ENCODE assay signal across 19 cellular contexts in the genomic region with DNA sequence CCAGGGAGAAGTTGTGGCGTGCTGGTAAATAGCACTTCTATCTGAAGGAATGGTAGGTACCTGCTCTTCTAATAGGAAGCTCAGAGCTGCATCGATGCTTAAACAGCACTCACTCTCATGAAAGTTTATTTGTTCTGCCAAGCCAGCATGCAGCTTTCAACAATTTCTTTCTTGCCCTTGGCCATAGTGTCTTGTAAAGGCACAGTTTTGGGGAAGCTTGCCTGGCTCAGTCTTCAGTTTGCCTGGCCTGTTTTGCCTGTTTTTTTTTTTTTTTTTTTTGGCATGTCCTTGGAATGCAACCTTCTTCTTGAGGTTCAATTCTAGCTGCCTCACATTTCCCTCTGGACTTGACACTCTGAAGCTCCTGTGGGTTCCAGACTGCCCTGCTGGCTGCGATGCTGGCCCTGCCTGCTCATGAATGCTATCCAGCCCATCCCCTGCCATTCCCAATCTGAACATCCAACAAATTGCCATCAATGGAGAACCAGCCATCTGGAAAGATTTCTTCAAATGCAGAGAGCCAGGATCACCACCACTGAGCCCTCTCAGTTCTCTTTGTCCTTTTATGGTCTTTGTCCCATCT.
A peak's percentile ranks its signal among the peaks of the same experiment; 100 is the strongest.
DNase-seq lines count a peak whose midpoint lies in the region; ATAC-seq and TF ChIP-seq lines count a peak whose summit lies in the region.
"Had no signal": no experiment of that assay in that cellular context is flagged by ENCODE, and none has a peak within 500 bp of the region (broad histone marks: within the 10 kb centered on the region; RNA-seq: fewer than 3 reads in every experiment).

No MANE protein-coding gene starts in this region.

- no peak overlapping the region for H2BK5ac ChIP-seq in mesendoderm (ENCODE audit: low read length)

- H3K9me3 ChIP-seq in esophagus squamous epithelium (no peaks in the 10 kb centered on the region), adrenal gland (replicated peaks in 1 of 3) (no peaks in the 10 kb centered on the region)

- no peak overlapping the region for H3K4ac ChIP-seq in mesendoderm (ENCODE audit: low read depth, low read length)

- no peak overlapping the region for H4K8ac ChIP-seq in mesendoderm (ENCODE audit: low read depth, low read length)

- no peak overlapping the region for H3K9ac ChIP-seq in mesendoderm (ENCODE audit: low read length)

- no peaks in the 10 kb centered on the region for H3K79me1 ChIP-seq in mesendoderm (ENCODE audit: low read length)

- H3K27ac ChIP-seq in esophagus squamous epithelium (peak overlapping the region; percentile 25 to 68 (median 46)), adrenal gland (no peak overlapping the region), mesendoderm (ENCODE audit: low read depth, low read length) (no peak overlapping the region)
- H3K27ac ChIP-seq: RWPE1 had no signal

- no peak overlapping the region for H3K4me3 ChIP-seq in esophagus squamous epithelium
- no peak overlapping the region for H3K4me3 ChIP-seq in adrenal gland
- H3K4me3 ChIP-seq in mesendoderm (ENCODE audit: low read length) = no peak overlapping the region

- peaks cover 45 to 51% of the 10 kb centered on the region in 2 donors for H3K4me1 Mint-ChIP-seq in natural killer cell treated with Interleukin-12 subunit alpha and Interleukin-12 subunit beta and Interleukin-15 and Interleukin-18, amount 100 ng/mL, for 72 hours (ENCODE audit: low read depth in 2 of 2)
- peaks cover 32% of the 10 kb centered on the region for H3K4me1 Mint-ChIP-seq in stimulated activated effector memory CD8-positive, alpha-beta T cell treated with anti-CD3 and anti-CD28 coated beads, Interleukin-12 subunit alpha, Interleukin-12 subunit beta, amount 100 ng/mL, for 72 hours

- 40 to 47% methylated on average over 3 of the region's 3 CpGs for WGBS in esophagus squamous epithelium, 2 donors
- 83 to 96% (median 90%) methylated on average over 3 of the region's 3 CpGs for WGBS in adrenal gland, 4 donors
- no CpG with 5 or more reads among the region's 3 CpGs for WGBS in mesendoderm (ENCODE audit: extremely low coverage, insufficient coverage, low lambda C conversion rate)

- no peaks in the 10 kb centered on the region for H3K27me3 ChIP-seq in esophagus squamous epithelium
- H3K27me3 ChIP-seq in adrenal gland = no peaks in the 10 kb centered on the region
- H3K27me3 ChIP-seq in mesendoderm (ENCODE audit: insufficient read depth, low read length, poor library complexity) = no peaks in the 10 kb centered on the region

- no peak overlapping the region for H3K23ac ChIP-seq in mesendoderm (ENCODE audit: low read length)

- intact Hi-C loops in esophagus squamous epithelium (cut with DNase I) = no loop called here
- intact Hi-C loops in adrenal gland (cut with DNase I) = no loop called here

- no peak overlapping the region for H3K4me2 ChIP-seq in mesendoderm (ENCODE audit: low read length)

- H2AK5ac ChIP-seq in mesendoderm (ENCODE audit: low read length) = no peak overlapping the region

- H3K36me3 Mint-ChIP-seq in natural killer cell treated with Interleukin-12 subunit alpha and Interleukin-12 subunit beta and Interleukin-15 and Interleukin-18, amount 100 ng/mL, for 72 hours = peaks cover 17% of the 10 kb centered on the region
- H3K36me3 Mint-ChIP-seq in stimulated activated effector memory CD8-positive, alpha-beta T cell treated with anti-CD3 and anti-CD28 coated beads, Interleukin-12 subunit alpha, Interleukin-12 subunit beta, amount 100 ng/mL, for 72 hours = peaks cover 68% of the 10 kb centered on the region

- no peak overlapping the region for H3K18ac ChIP-seq in mesendoderm (ENCODE audit: low read length)

- no peak overlapping the region for H4K5ac ChIP-seq in mesendoderm (ENCODE audit: low read length)

- no peak overlapping the region for H2BK15ac ChIP-seq in mesendoderm (replicated peaks; ENCODE audit: low read depth)

- H3K4me1 ChIP-seq in esophagus squamous epithelium (peaks cover 4 to 52% (median 22%) of the 10 kb centered on the region in 3 donors), adrenal gland (replicated peaks in 1 of 2) (no peaks in the 10 kb centered on the region), mesendoderm (ENCODE audit: control insufficient read depth, low read depth, low read length) (no peaks in the 10 kb centered on the region)

- DNase-seq in G401 (ENCODE audit: low spot score) (peak; percentile 32), esophagus squamous epithelium (lab: John Stamatoyannopoulos, UW) (no peak), H4 (ENCODE audit: low spot score) (no peak), adrenal gland (no peak), mesendoderm (no peak)
- DNase-seq in natural killer cell treated with Interleukin-12 subunit alpha and Interleukin-12 subunit beta and Interleukin-15 and Interleukin-18, amount 100 ng/mL, for 72 hours (ENCODE audit: low spot score) = no peak
- DNase-seq in stimulated activated effector memory CD8-positive, alpha-beta T cell treated with anti-CD3 and anti-CD28 coated beads, Interleukin-12 subunit alpha, Interleukin-12 subunit beta, amount 100 ng/mL, for 72 hours (ENCODE audit: low spot score in 2 of 2) = no peak
- DNase-seq: GOT3, HCEC 1CT, IMR-90, KG1, MM.1S, NCI-H1417, NCI-H1694, NCI-H2029 treated with DMSO at 0.1 percent for 48 hours, NCI-H446 treated with DMSO at 0.1 percent for 48 hours, NCI-H526 treated with DMSO at 0.1 percent for 48 hours, SHP77 had no signal

- H3K56ac ChIP-seq in mesendoderm (ENCODE audit: low read length) = no peak overlapping the region

- no peaks in the 10 kb centered on the region for H3K9me3 Mint-ChIP-seq in natural killer cell treated with Interleukin-12 subunit alpha and Interleukin-12 subunit beta and Interleukin-15 and Interleukin-18, amount 100 ng/mL, for 72 hours
- no peaks in the 10 kb centered on the region for H3K9me3 Mint-ChIP-seq in stimulated activated effector memory CD8-positive, alpha-beta T cell treated with anti-CD3 and anti-CD28 coated beads, Interleukin-12 subunit alpha, Interleukin-12 subunit beta, amount 100 ng/mL, for 72 hours

- H2BK120ac ChIP-seq in mesendoderm (ENCODE audit: low read depth, low read length) = no peak overlapping the region

- no peak for ATAC-seq in natural killer cell treated with Interleukin-12 subunit alpha and Interleukin-12 subunit beta and Interleukin-15 and Interleukin-18, amount 100 ng/mL, for 72 hours
- no peak for ATAC-seq in stimulated activated effector memory CD8-positive, alpha-beta T cell treated with anti-CD3 and anti-CD28 coated beads, Interleukin-12 subunit alpha, Interleukin-12 subunit beta, amount 100 ng/mL, for 72 hours

- TF ChIP-seq CTCF in esophagus squamous epithelium (IDR thresholded peaks at IDR 0.05) (no peak), adrenal gland (IDR thresholded peaks at IDR 0.05) (no peak)

- H3K27ac Mint-ChIP-seq in natural killer cell treated with Interleukin-12 subunit alpha and Interleukin-12 subunit beta and Interleukin-15 and Interleukin-18, amount 100 ng/mL, for 72 hours = peak overlapping the region; percentile 44 to 70
- peak overlapping the region; percentile 54 for H3K27ac Mint-ChIP-seq in stimulated activated effector memory CD8-positive, alpha-beta T cell treated with anti-CD3 and anti-CD28 coated beads, Interleukin-12 subunit alpha, Interleukin-12 subunit beta, amount 100 ng/mL, for 72 hours

- in situ Hi-C loops in G401 (cut with HindIII; ENCODE audit: low sequenced_read_pairs) = no loop called here

- no peaks in the 10 kb centered on the region for H3K36me3 ChIP-seq in esophagus squamous epithelium
- H3K36me3 ChIP-seq in adrenal gland (replicated peaks in 1 of 2) = no peaks in the 10 kb centered on the region
- H3K36me3 ChIP-seq in mesendoderm (ENCODE audit: control insufficient read depth, insufficient read depth, low read length) = no peaks in the 10 kb centered on the region

- H3K27me3 Mint-ChIP-seq in natural killer cell treated with Interleukin-12 subunit alpha and Interleukin-12 subunit beta and Interleukin-15 and Interleukin-18, amount 100 ng/mL, for 72 hours = no peaks in the 10 kb centered on the region

- TF ChIP-seq POLR2A in esophagus squamous epithelium (IDR thresholded peaks at IDR 0.05) (no peak), adrenal gland (IDR thresholded peaks at IDR 0.05) (no peak)

- no peaks in the 10 kb centered on the region for H3K79me2 ChIP-seq in mesendoderm (ENCODE audit: control insufficient read depth, insufficient read depth, low read length)

- no peak overlapping the region for H3K4me3 Mint-ChIP-seq in natural killer cell treated with Interleukin-12 subunit alpha and Interleukin-12 subunit beta and Interleukin-15 and Interleukin-18, amount 100 ng/mL, for 72 hours
- H3K4me3 Mint-ChIP-seq in stimulated activated effector memory CD8-positive, alpha-beta T cell treated with anti-CD3 and anti-CD28 coated beads, Interleukin-12 subunit alpha, Interleukin-12 subunit beta, amount 100 ng/mL, for 72 hours = no peak overlapping the region

Comparison
In these comparisons a context has a peak if more than half of its experiments do, and no peak if none do; other contexts are left out.
1. H3K27ac ChIP-seq: peak in esophagus squamous epithelium (4 of 4); none in adrenal gland (0 of 5) and mesendoderm (single experiment).